In the genomic region with DNA sequence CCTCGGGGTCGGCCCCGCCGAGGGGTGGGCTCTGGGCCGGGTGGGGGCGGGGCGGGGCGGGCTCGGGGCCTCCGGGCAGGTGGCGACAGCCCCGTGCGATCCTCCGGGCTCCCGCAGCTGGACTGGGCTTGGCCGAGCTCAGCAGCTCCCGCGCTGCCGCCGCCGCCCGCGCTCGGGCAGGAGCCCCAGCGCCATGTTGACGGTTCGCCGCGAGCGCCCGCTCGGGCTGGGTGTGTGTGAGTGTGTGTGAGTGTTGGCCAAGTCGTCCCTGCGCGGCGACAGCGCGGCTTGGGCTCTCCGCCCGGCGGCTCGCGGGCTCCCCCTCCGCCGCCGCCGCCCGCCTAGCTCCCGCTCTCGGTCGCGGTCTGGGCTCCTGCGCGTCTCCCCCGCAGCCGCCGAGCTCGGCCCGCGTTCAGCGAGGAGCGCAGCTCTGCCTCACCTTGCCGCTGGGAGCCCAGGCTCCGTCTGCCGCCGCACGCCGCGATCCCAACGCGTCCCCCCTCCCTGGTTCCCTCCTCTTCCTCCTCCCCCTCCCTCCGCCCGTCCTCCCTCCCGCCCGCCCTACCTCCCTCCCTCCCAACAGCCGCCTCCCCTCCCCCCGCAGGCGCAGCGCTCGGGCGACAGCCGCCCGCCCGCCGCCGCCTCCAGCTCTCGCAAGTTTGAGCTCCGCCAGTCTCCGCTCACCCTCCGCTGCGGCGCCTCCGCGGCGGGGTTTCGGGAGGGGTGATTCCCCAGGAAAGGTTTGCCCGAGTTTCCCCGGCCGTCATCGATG, we compare ENCODE assay signal across 8 cellular contexts. TPM values are rescaled to one million over a fixed set of nuclear protein-coding genes. Genes with fewer than 3 reads are reported as not detected.
DNase-seq lines count a peak whose midpoint lies in the region; ATAC-seq and TF ChIP-seq lines count a peak whose summit lies in the region.

A gene (minus strand): TSS at position 467 of the 772 bp plus-strand sequence. CDS start 20,029 bp downstream, outside the sequence.

- peaks cover 49% of the 10 kb centered on the region for H3K79me2 ChIP-seq in hepatocyte

- H3K4me3 ChIP-seq in ascending aorta (peak within 1 kb of the TSS; percentile 74 to 92), hepatocyte (peak within 1 kb of the TSS; percentile 86)

- WGBS in hepatocyte (ENCODE audit: low lambda C conversion rate, missing lambda C conversion rate) = 10% methylated on average over 54 of the region's 100 CpGs

- no peaks in the 10 kb centered on the region for H3K27me3 ChIP-seq in ascending aorta
- peaks cover 57% of the 10 kb centered on the region for H3K27me3 ChIP-seq in hepatocyte

- H3K9me3 ChIP-seq in ascending aorta (no peaks in the 10 kb centered on the region), hepatocyte (ENCODE audit: low read depth) (no peaks in the 10 kb centered on the region)

- TF ChIP-seq CTCF in ascending aorta (IDR thresholded peaks at IDR 0.05) = no peak
- TF ChIP-seq CTCF in hepatocyte (IDR thresholded peaks at IDR 0.05; ENCODE audit: poor library complexity) = no peak

- intact Hi-C loops in T-helper 1 cell treated with Interleukin-12 subunit alpha and Interleukin-12 subunit beta and Interleukin-4 antibody, amounts not matched to agents 30 ng/mL and 1 ng/mL, for 36 hours (cut with micrococcal nuclease) = loop anchor here (2.0 to 10.0 kb wide), 8 partner anchors 77 to 1295 kb away; a partner anchor contains a TSS
- intact Hi-C loops in ascending aorta (cut with DNase I) (loop anchor here (1.0 to 10.0 kb wide), 8 partner anchors 9 to 1293 kb away; a partner anchor contains a TSS), sciatic nerve (cut with DNase I) (loop anchor here (5.0 kb wide), 1 partner anchor 60 kb away; no protein-coding TSS in a partner anchor)

- H2AFZ ChIP-seq in hepatocyte = peak within 1 kb of the TSS; percentile 56

- DNase-seq in NCI-H2081 (lab: John Stamatoyannopoulos, UW) = peak; percentile 60 to 67
- no peak for DNase-seq in NCI-H2081 treated with DMSO at 0.1 percent for 48 hours (lab: John Stamatoyannopoulos, UW)
- DNase-seq in LHCN-M2 (ENCODE audit: low read depth) = peak; percentile 51
- DNase-seq in ascending aorta (ENCODE audit: low spot score in 2 of 2) = no peak
- DNase-seq in hepatocyte (ENCODE audit: low spot score) = peak; percentile 89
- DNase-seq in sciatic nerve (ENCODE audit: low spot score) = peak; percentile 86

- ATAC-seq in sciatic nerve (peak; percentile 46), GM21737 (IDR thresholded peaks at IDR 0.05; ENCODE audit: unreplicated experiment) (no peak)

- H3K27ac ChIP-seq in ascending aorta (peak within 1 kb of the TSS; percentile 87 to 92), hepatocyte (peak within 1 kb of the TSS; percentile 88)

- H3K4me1 ChIP-seq in ascending aorta (peaks cover 0 to 11% of the 10 kb centered on the region in 2 donors), hepatocyte (ENCODE audit: insufficient read depth) (peaks cover 44% of the 10 kb centered on the region)

- no peaks in the 10 kb centered on the region for H3K9me2 ChIP-seq in hepatocyte (replicated peaks; ENCODE audit: insufficient read depth)

- peaks cover 29% of the 10 kb centered on the region for H4K20me1 ChIP-seq in hepatocyte (ENCODE audit: insufficient read depth, poor library complexity, severe bottlenecking)

- H3K36me3 ChIP-seq in ascending aorta (no peaks in the 10 kb centered on the region), hepatocyte (replicated peaks; ENCODE audit: insufficient read depth, low read depth) (no peaks in the 10 kb centered on the region)

- peak within 1 kb of the TSS; percentile 99 for H3K4me2 ChIP-seq in hepatocyte

RNA-seq across cellular contexts. Expression of the gene that starts here (rescaled TPM):
- total RNA-seq in LHCN-M2 (2014; rRNA removed) (17.7 and 18.8 TPM in 2 replicates), ascending aorta (26.7 TPM), hepatocyte (22.7 and 22.9 TPM in 2 replicates), sciatic nerve (42.0 TPM)
- 13.1 TPM for polyA plus RNA-seq in LHCN-M2 (2012)
- 57.3 and 58.4 TPM in 2 replicates for total RNA-seq in T-helper 1 cell treated with Interleukin-12 subunit alpha and Interleukin-12 subunit beta and Interleukin-4 antibody, amounts not matched to agents 30 ng/mL and 1 ng/mL, for 36 hours
- polyA plus RNA-seq in hepatocyte = 13.6 and 15.3 TPM in 2 replicates

Comparison
In these comparisons a context has a peak if more than half of its experiments do, and no peak if none do; other contexts are left out.
1. DNase-seq: peak in NCI-H2081 (2 of 2), LHCN-M2 (single experiment), hepatocyte (single experiment) and sciatic nerve (single experiment); none in NCI-H2081 treated with DMSO at 0.1 percent for 48 hours (single experiment) and ascending aorta (0 of 2).